17 cellular contexts compared by ENCODE assay signal in genomic region chr13:35165205-35165604, GRCh38.
"Had no signal": no experiment of that assay in that cellular context is flagged by ENCODE, and none has a peak within 500 bp of the region (broad histone marks: within the 10 kb centered on the region; RNA-seq: fewer than 3 reads in every experiment).

No MANE protein-coding gene starts in this region.

- H3K4me3 ChIP-seq: adrenal gland, heart left ventricle, right atrium auricular region, spleen, testis, vagina had no signal

- H3K9me3 ChIP-seq: heart left ventricle, right atrium auricular region, spleen, testis, vagina had no signal

- H3K27me3 Mint-ChIP-seq: activated T-helper 17 cell treated with anti-CD3 and anti-CD28 coated beads, Interleukin-2, amount 50 U/mL, for 72 hours; memory B cell; naive B cell had no signal

- H3K27ac Mint-ChIP-seq: activated naive CD4-positive, alpha-beta T cell treated with anti-CD3 and anti-CD28 coated beads, Interleukin-2, amount 50 U/mL, for 72 hours; activated T-helper 17 cell treated with anti-CD3 and anti-CD28 coated beads, Interleukin-2, amount 50 U/mL, for 72 hours; memory B cell had no signal

- H3K4me3 Mint-ChIP-seq: activated T-helper 17 cell treated with anti-CD3 and anti-CD28 coated beads, Interleukin-2, amount 50 U/mL, for 72 hours; memory B cell; naive B cell had no signal

- DNase-seq: activated CD4-positive, alpha-beta T cell treated with anti-CD3 and anti-CD28 coated beads for 1 hour; activated T-cell treated with anti-CD3 and anti-CD28 coated beads, Interleukin-2, amount 50 U/mL, for 1 hour; adrenal gland; heart left ventricle; left colon; naive B cell; spleen; stimulated activated CD4-positive, alpha-beta T cell treated with anti-CD3 and anti-CD28 coated beads, Interleukin-4, amount 100 ng/mL, for 1 hour; stimulated activated naive CD4-positive, alpha-beta T cell; testis; trophoblast cell; WERI-Rb-1 had no signal

- H3K4me1 ChIP-seq: right atrium auricular region, testis, vagina had no signal

- H3K27me3 ChIP-seq: adrenal gland, heart left ventricle, right atrium auricular region, spleen, testis, vagina had no signal

- H3K36me3 Mint-ChIP-seq: activated naive CD4-positive, alpha-beta T cell treated with anti-CD3 and anti-CD28 coated beads, Interleukin-2, amount 50 U/mL, for 72 hours; memory B cell; naive B cell had no signal

- H3K27ac ChIP-seq: adrenal gland, heart left ventricle, right atrium auricular region, spleen, testis, vagina, WERI-Rb-1 had no signal

- H3K9me3 Mint-ChIP-seq: activated naive CD4-positive, alpha-beta T cell treated with anti-CD3 and anti-CD28 coated beads, Interleukin-2, amount 50 U/mL, for 72 hours; activated T-helper 17 cell treated with anti-CD3 and anti-CD28 coated beads, Interleukin-2, amount 50 U/mL, for 72 hours; memory B cell; naive B cell had no signal

- H3K36me3 ChIP-seq: adrenal gland, right atrium auricular region, spleen, vagina had no signal

- ATAC-seq: activated naive CD4-positive, alpha-beta T cell treated with anti-CD3 and anti-CD28 coated beads, Interleukin-2, amount 50 U/mL, for 72 hours; activated T-helper 17 cell treated with anti-CD3 and anti-CD28 coated beads, Interleukin-2, amount 50 U/mL, for 72 hours; heart left ventricle; left colon had no signal

- H3K4me1 Mint-ChIP-seq: activated T-helper 17 cell treated with anti-CD3 and anti-CD28 coated beads, Interleukin-2, amount 50 U/mL, for 72 hours had no signal
